Comparison of ENCODE assay signal across 1 cellular context in the genomic region with DNA sequence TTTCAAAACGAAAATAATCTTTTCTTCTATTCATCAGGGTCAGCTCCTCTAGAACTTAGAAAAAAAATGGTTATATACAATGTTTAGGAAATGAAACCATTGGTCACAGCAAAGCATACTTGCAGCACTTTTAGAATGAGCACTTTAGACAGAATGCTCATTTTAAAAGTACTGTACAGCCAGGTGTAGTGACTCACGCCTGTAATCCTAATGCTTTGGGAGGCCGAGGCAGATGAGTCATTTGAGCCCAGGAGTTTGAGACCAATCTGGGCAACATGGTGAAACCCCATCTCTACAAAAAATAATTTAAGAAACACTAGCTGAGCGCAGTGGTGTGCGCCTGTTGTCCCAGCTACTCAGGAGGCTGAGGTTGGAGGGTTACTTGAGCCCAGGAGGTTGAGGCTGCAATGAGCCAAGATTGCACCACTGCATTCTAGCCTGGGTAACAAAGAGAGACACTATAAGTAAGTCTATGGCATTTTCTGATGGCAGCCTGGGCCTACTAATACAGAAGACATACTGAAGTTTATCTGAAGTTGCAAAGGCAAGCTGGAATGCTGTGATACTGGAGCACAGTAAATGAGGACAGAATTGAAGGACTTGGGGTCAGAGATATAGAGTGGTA.
A peak's percentile ranks its signal among the peaks of the same experiment; 100 is the strongest.
TF ChIP-seq lines count a peak whose summit lies in the region.

No MANE protein-coding gene starts in this region.

TF ChIP-seq in HepG2, 621 proteins besides CTCF, POLR2A, EP300 and RAD21:
- TF ChIP-seq, protein P1, sequence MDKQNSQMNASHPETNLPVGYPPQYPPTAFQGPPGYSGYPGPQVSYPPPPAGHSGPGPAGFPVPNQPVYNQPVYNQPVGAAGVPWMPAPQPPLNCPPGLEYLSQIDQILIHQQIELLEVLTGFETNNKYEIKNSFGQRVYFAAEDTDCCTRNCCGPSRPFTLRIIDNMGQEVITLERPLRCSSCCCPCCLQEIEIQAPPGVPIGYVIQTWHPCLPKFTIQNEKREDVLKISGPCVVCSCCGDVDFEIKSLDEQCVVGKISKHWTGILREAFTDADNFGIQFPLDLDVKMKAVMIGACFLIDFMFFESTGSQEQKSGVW (CRISPR knock-in tag; IDR thresholded peaks at IDR 0.05; ENCODE audit: borderline replicate concordance), result no peak
- TF ChIP-seq FOSL2 (CRISPR knock-in tag; IDR thresholded peaks at IDR 0.05), result peak; percentile 58; the same call in 1 of the 2 replicates
